In genomic region chrX:129979207-129979920, GRCh38 we compare ENCODE assay signal across 10 cellular contexts. TPM values are rescaled to one million over a fixed set of nuclear protein-coding genes. Genes with fewer than 3 reads are reported as not detected.
DNase-seq lines count a peak whose midpoint lies in the region; ATAC-seq and TF ChIP-seq lines count a peak whose summit lies in the region.
"Had no signal": no experiment of that assay in that cellular context is flagged by ENCODE, and none has a peak within 500 bp of the region (broad histone marks: within the 10 kb centered on the region; RNA-seq: fewer than 3 reads in every experiment).

No MANE protein-coding gene starts in this region.

- no peak for ATAC-seq in activated naive CD4-positive, alpha-beta T cell treated with anti-CD3 and anti-CD28 coated beads, Interleukin-2, amount 50 U/mL, for 72 hours
- no peak for ATAC-seq in memory B cell (ENCODE audit: low read depth)
- no peak for ATAC-seq in effector memory CD8-positive, alpha-beta T cell (replicated peaks)
- ATAC-seq in sciatic nerve, result no peak
- ATAC-seq: esophagus mucosa had no signal

- peak overlapping the region; percentile 45 for H3K4me3 Mint-ChIP-seq in activated naive CD4-positive, alpha-beta T cell treated with anti-CD3 and anti-CD28 coated beads for 36 hours
- H3K4me3 Mint-ChIP-seq in activated T-helper 1 cell treated with anti-CD3 and anti-CD28 coated beads, Interleukin-12 subunit alpha, Interleukin-12 subunit beta, Interleukin-2, Interleukin-4 antibody, amounts not matched to agents 30 ng/mL and 10 ng/mL and 1 ng/mL, durations not matched to agents 14 hours and 24 hours and 36 hours, result peak overlapping the region; percentile 77
- peak overlapping the region; percentile 75 for H3K4me3 Mint-ChIP-seq in memory B cell
- peak overlapping the region in 1 of 2 donors; percentile 63 for H3K4me3 Mint-ChIP-seq in effector memory CD8-positive, alpha-beta T cell

- H3K27ac Mint-ChIP-seq in activated naive CD4-positive, alpha-beta T cell treated with anti-CD3 and anti-CD28 coated beads for 36 hours, result no peak overlapping the region
- H3K27ac Mint-ChIP-seq in activated naive CD4-positive, alpha-beta T cell treated with anti-CD3 and anti-CD28 coated beads, Interleukin-2, amount 50 U/mL, for 72 hours, result no peak overlapping the region
- H3K27ac Mint-ChIP-seq in activated T-helper 1 cell treated with anti-CD3 and anti-CD28 coated beads, Interleukin-12 subunit alpha, Interleukin-12 subunit beta, Interleukin-2, Interleukin-4 antibody, amounts not matched to agents 30 ng/mL and 10 ng/mL and 1 ng/mL, durations not matched to agents 14 hours and 24 hours and 36 hours, result peak overlapping the region; percentile 29
- no peak overlapping the region for H3K27ac Mint-ChIP-seq in memory B cell
- no peak overlapping the region for H3K27ac Mint-ChIP-seq in effector memory CD8-positive, alpha-beta T cell

- intact Hi-C loops in activated naive CD4-positive, alpha-beta T cell treated with anti-CD3 and anti-CD28 coated beads for 36 hours (cut with micrococcal nuclease), result no loop called here
- intact Hi-C loops in activated T-helper 1 cell treated with anti-CD3 and anti-CD28 coated beads, Interleukin-12 subunit alpha, Interleukin-12 subunit beta, Interleukin-2, Interleukin-4 antibody, amounts not matched to agents 30 ng/mL and 10 ng/mL and 1 ng/mL, durations not matched to agents 14 hours and 24 hours and 36 hours (cut with micrococcal nuclease), result no loop called here
- intact Hi-C loops in tibial artery (cut with DNase I; ENCODE audit: low total_unique reads), result no loop called here
- intact Hi-C loops in sciatic nerve (cut with DNase I), result no loop called here

- TF ChIP-seq CTCF in tibial artery (IDR thresholded peaks at IDR 0.05), result no peak

- H3K36me3 ChIP-seq in tibial artery, result no peaks in the 10 kb centered on the region

- H3K9me3 ChIP-seq in tibial artery, result no peaks in the 10 kb centered on the region

- CTCF ChIA-PET in activated naive CD4-positive, alpha-beta T cell treated with anti-CD3 and anti-CD28 coated beads for 36 hours (lab: Charles Lee), result interaction anchor here (1.6 kb wide), 1 partner anchor 81 kb away, joined by 6 read pairs; no protein-coding TSS in a partner anchor

- H3K9me3 Mint-ChIP-seq in activated naive CD4-positive, alpha-beta T cell treated with anti-CD3 and anti-CD28 coated beads for 36 hours, result no peaks in the 10 kb centered on the region
- no peaks in the 10 kb centered on the region for H3K9me3 Mint-ChIP-seq in activated naive CD4-positive, alpha-beta T cell treated with anti-CD3 and anti-CD28 coated beads, Interleukin-2, amount 50 U/mL, for 72 hours
- no peaks in the 10 kb centered on the region for H3K9me3 Mint-ChIP-seq in activated T-helper 1 cell treated with anti-CD3 and anti-CD28 coated beads, Interleukin-12 subunit alpha, Interleukin-12 subunit beta, Interleukin-2, Interleukin-4 antibody, amounts not matched to agents 30 ng/mL and 10 ng/mL and 1 ng/mL, durations not matched to agents 14 hours and 24 hours and 36 hours
- no peaks in the 10 kb centered on the region for H3K9me3 Mint-ChIP-seq in memory B cell
- no peaks in the 10 kb centered on the region for H3K9me3 Mint-ChIP-seq in effector memory CD8-positive, alpha-beta T cell

- no peaks in the 10 kb centered on the region for H3K27me3 Mint-ChIP-seq in activated naive CD4-positive, alpha-beta T cell treated with anti-CD3 and anti-CD28 coated beads for 36 hours (ENCODE audit: low read depth)
- H3K27me3 Mint-ChIP-seq in activated T-helper 1 cell treated with anti-CD3 and anti-CD28 coated beads, Interleukin-12 subunit alpha, Interleukin-12 subunit beta, Interleukin-2, Interleukin-4 antibody, amounts not matched to agents 30 ng/mL and 10 ng/mL and 1 ng/mL, durations not matched to agents 14 hours and 24 hours and 36 hours (ENCODE audit: insufficient read depth), result peaks cover 9% of the 10 kb centered on the region
- no peaks in the 10 kb centered on the region for H3K27me3 Mint-ChIP-seq in memory B cell
- H3K27me3 Mint-ChIP-seq in effector memory CD8-positive, alpha-beta T cell, result no peaks in the 10 kb centered on the region

- peak overlapping the region; percentile 82 to 90 for H3K27ac ChIP-seq in tibial artery

- DNase-seq in activated naive CD4-positive, alpha-beta T cell treated with anti-CD3 and anti-CD28 coated beads for 36 hours, result no peak
- DNase-seq in activated naive CD4-positive, alpha-beta T cell treated with anti-CD3 and anti-CD28 coated beads, Interleukin-2, amount 50 U/mL, for 72 hours (ENCODE audit: low spot score in 2 of 2), result no peak
- DNase-seq in activated T-helper 1 cell treated with anti-CD3 and anti-CD28 coated beads, Interleukin-12 subunit alpha, Interleukin-12 subunit beta, Interleukin-2, Interleukin-4 antibody, amounts not matched to agents 30 ng/mL and 10 ng/mL and 1 ng/mL, durations not matched to agents 14 hours and 24 hours and 36 hours (ENCODE audit: low spot score), result no peak
- DNase-seq in memory B cell (ENCODE audit: low spot score in 2 of 2), result no peak
- DNase-seq in tibial artery, result no peak
- no peak for DNase-seq in effector memory CD8-positive, alpha-beta T cell
- no peak for DNase-seq in middle frontal gyrus (ENCODE audit: extremely low spot score, low spot score)
- DNase-seq in sciatic nerve (ENCODE audit: low spot score), result no peak
- DNase-seq: SIG-M5 had no signal

- H3K36me3 Mint-ChIP-seq in activated naive CD4-positive, alpha-beta T cell treated with anti-CD3 and anti-CD28 coated beads for 36 hours (ENCODE audit: low read depth), result no peaks in the 10 kb centered on the region
- no peaks in the 10 kb centered on the region for H3K36me3 Mint-ChIP-seq in activated naive CD4-positive, alpha-beta T cell treated with anti-CD3 and anti-CD28 coated beads, Interleukin-2, amount 50 U/mL, for 72 hours
- no peaks in the 10 kb centered on the region for H3K36me3 Mint-ChIP-seq in activated T-helper 1 cell treated with anti-CD3 and anti-CD28 coated beads, Interleukin-12 subunit alpha, Interleukin-12 subunit beta, Interleukin-2, Interleukin-4 antibody, amounts not matched to agents 30 ng/mL and 10 ng/mL and 1 ng/mL, durations not matched to agents 14 hours and 24 hours and 36 hours (ENCODE audit: low read depth)
- H3K36me3 Mint-ChIP-seq in memory B cell, result no peaks in the 10 kb centered on the region
- peaks cover 6% of the 10 kb centered on the region for H3K36me3 Mint-ChIP-seq in effector memory CD8-positive, alpha-beta T cell (ENCODE audit: insufficient read depth)

- H3K4me1 ChIP-seq in tibial artery, result peaks cover 0 to 7% (median 3%) of the 10 kb centered on the region in 4 donors

- H3K4me3 ChIP-seq in tibial artery, result no peak overlapping the region

- peaks cover 3% of the 10 kb centered on the region for H3K4me1 Mint-ChIP-seq in activated naive CD4-positive, alpha-beta T cell treated with anti-CD3 and anti-CD28 coated beads for 36 hours (ENCODE audit: low read depth)
- peaks cover 5% of the 10 kb centered on the region for H3K4me1 Mint-ChIP-seq in activated T-helper 1 cell treated with anti-CD3 and anti-CD28 coated beads, Interleukin-12 subunit alpha, Interleukin-12 subunit beta, Interleukin-2, Interleukin-4 antibody, amounts not matched to agents 30 ng/mL and 10 ng/mL and 1 ng/mL, durations not matched to agents 14 hours and 24 hours and 36 hours (ENCODE audit: low read depth)
- peaks cover 6% of the 10 kb centered on the region for H3K4me1 Mint-ChIP-seq in memory B cell
- peaks cover 9 to 10% of the 10 kb centered on the region in 2 donors for H3K4me1 Mint-ChIP-seq in effector memory CD8-positive, alpha-beta T cell (ENCODE audit: low read depth in 2 of 2)

- no peaks in the 10 kb centered on the region for H3K27me3 ChIP-seq in tibial artery

RNA-seq across cellular contexts. Expression of gene BCORL1, which starts 3.1 kb away (rescaled TPM):
- total RNA-seq in activated naive CD4-positive, alpha-beta T cell treated with anti-CD3 and anti-CD28 coated beads for 36 hours, result 1 to 10 TPM; 3.6 to 4.1 TPM
- total RNA-seq in activated naive CD4-positive, alpha-beta T cell treated with anti-CD3 and anti-CD28 coated beads, Interleukin-2, amount 50 U/mL, for 72 hours, result 10 to 100 TPM in 1 of 2 donors, 1 to 10 TPM in 1; 5.9 to 10.0 TPM
- 8.8 and 9.3 TPM in 2 replicates for total RNA-seq in activated T-helper 1 cell treated with anti-CD3 and anti-CD28 coated beads, Interleukin-12 subunit alpha, Interleukin-12 subunit beta, Interleukin-2, Interleukin-4 antibody, amounts not matched to agents 30 ng/mL and 10 ng/mL and 1 ng/mL, durations not matched to agents 14 hours and 24 hours and 36 hours
- 25.1 TPM for total RNA-seq in sciatic nerve
